In the genomic region with DNA sequence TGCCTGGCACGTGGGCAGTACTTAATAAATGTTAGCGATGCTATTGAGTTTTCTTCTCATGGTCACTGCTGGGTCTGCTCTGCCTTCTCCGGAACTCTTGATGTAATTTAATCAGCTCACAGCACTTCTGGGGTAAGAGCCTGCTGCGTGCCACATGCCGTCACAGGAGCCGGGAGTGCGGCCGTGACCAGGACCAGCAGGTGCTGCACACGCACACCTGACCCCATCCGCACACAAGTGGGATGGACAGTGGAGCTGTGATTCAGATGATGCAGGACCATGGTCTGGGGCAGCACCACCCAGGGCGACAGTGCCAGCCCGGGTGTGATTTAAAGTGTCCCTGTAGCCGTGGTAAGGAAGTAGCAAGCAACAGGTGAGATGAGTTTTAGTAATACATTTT, we compare ENCODE assay signal across 23 cellular contexts.
A peak's percentile ranks its signal among the peaks of the same experiment; 100 is the strongest.
DNase-seq lines count a peak whose midpoint lies in the region; ATAC-seq, FAIRE-seq and TF ChIP-seq lines count a peak whose summit lies in the region.
"Had no signal": no experiment of that assay in that cellular context is flagged by ENCODE, and none has a peak within 500 bp of the region (broad histone marks: within the 10 kb centered on the region; RNA-seq: fewer than 3 reads in every experiment).

No MANE protein-coding gene starts in this region.

- TF ChIP-seq CTCF in coronary artery (IDR thresholded peaks at IDR 0.05) (no peak), kidney (IDR thresholded peaks at IDR 0.05; ENCODE audit: borderline replicate concordance, extremely low read depth, insufficient read depth) (no peak)

- H3K9me3 ChIP-seq in kidney (ENCODE audit: control insufficient read depth in 1 of 2, low read length in 2 of 2): no peaks in the 10 kb centered on the region
- H3K9me3 ChIP-seq: A549 had no signal

- peak; percentile 11 for DNase-seq in H7
- DNase-seq in coronary artery (ENCODE audit: low spot score): peak; percentile 40
- DNase-seq in kidney: peak; percentile 63
- DNase-seq in posterior vena cava (ENCODE audit: low spot score): peak; percentile 31
- no peak for DNase-seq in NCI-H446 (lab: John Stamatoyannopoulos, UW)
- DNase-seq: AML-193; Calu3; CD4-positive, alpha-beta memory T cell; DMS 273 treated with DMSO at 0.1 percent for 48 hours; DMS53; DND-41; EL; H9 had no signal

- no peak for FAIRE-seq in kidney (lab: Jason Lieb, UNC)
- FAIRE-seq: A549, G401.6, GM12892, GM18507 had no signal

- H3K36me3 ChIP-seq in H7 (replicated peaks; ENCODE audit: control insufficient read depth, insufficient read depth, low read length) (no peaks in the 10 kb centered on the region; the same call in 1 of the 2 replicates), kidney (ENCODE audit: control insufficient read depth in 1 of 2, insufficient read depth in 2 of 2, low read length in 2 of 2) (peaks cover 0 to 2% of the 10 kb centered on the region in 2 donors)

- no peaks in the 10 kb centered on the region for H3K27me3 ChIP-seq in H7 (ENCODE audit: control insufficient read depth, insufficient read depth, low read length)

- no peak overlapping the region for H3K9ac ChIP-seq in kidney (ENCODE audit: low read length in 2 of 2)
- H3K9ac ChIP-seq: KMS-11 had no signal

- H3K4me1 ChIP-seq in kidney (ENCODE audit: control insufficient read depth in 1 of 2, insufficient read depth in 1 of 2, low read depth in 1 of 2, low read length in 2 of 2): peaks cover under 1 to 5% of the 10 kb centered on the region in 2 donors

- H3K27ac ChIP-seq in coronary artery (no peak overlapping the region), kidney (ENCODE audit: low read depth in 2 of 2, low read length in 2 of 2) (no peak overlapping the region)
- H3K27ac ChIP-seq: C4-2B, HL-60, KMS-11 had no signal

- no peak for ATAC-seq in GM18870 (IDR thresholded peaks at IDR 0.05; ENCODE audit: unreplicated experiment)
- no peak for ATAC-seq in HG02610 (IDR thresholded peaks at IDR 0.05; ENCODE audit: unreplicated experiment)
- ATAC-seq: A549, GM23338 had no signal

- intact Hi-C loops in kidney (cut with DNase I): no loop called here
- intact Hi-C loops in posterior vena cava (cut with DNase I): no loop called here

- no peak overlapping the region for H3K4me3 ChIP-seq in H7 (ENCODE audit: insufficient read depth, low read depth, low read length)
- H3K4me3 ChIP-seq in coronary artery: no peak overlapping the region
- no peak overlapping the region for H3K4me3 ChIP-seq in kidney (ENCODE audit: low read length in 2 of 2)
- H3K4me3 ChIP-seq: A549, GM23338 had no signal

Comparison
In these comparisons a context has a peak if more than half of its experiments do, and no peak if none do; other contexts are left out.
1. DNase-seq: peak in H7 (single experiment), coronary artery (single experiment), kidney (single experiment) and posterior vena cava (single experiment); none in NCI-H446 (0 of 2).